In the genomic region with DNA sequence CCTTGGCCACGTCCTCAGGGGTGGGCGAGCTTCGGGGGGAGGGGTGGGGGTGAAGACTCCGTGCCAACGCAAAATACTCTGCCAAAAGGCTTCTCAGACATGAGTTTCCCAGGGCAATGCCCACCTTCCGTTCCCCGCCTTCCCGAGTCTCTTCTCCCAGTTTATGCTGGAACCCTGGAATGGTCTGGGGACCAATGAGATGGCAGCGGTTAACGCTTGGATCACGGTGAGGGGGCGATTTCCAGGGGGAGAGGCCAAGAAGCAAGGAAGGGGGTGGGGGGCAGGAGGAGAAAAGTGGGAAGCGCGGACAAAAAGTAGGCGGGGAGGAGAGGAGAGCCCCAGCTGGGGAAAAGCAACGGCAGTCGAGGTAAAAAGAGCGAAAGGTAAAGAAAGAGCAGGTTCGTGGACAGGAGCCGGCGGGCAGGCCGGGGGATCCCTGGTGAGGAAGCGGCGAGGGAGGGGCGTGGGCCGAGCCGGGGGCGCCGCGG, we compare ENCODE assay signal across 10 cellular contexts. TPM values are rescaled to one million over a fixed set of nuclear protein-coding genes. Genes with fewer than 3 reads are reported as not detected.
DNase-seq lines count a peak whose midpoint lies in the region; FAIRE-seq and TF ChIP-seq lines count a peak whose summit lies in the region.
"Had no signal": no experiment of that assay in that cellular context is flagged by ENCODE, and none has a peak within 500 bp of the region (broad histone marks: within the 10 kb centered on the region; RNA-seq: fewer than 3 reads in every experiment).

No MANE protein-coding gene starts in this region.

- no peak overlapping the region for H3K27ac Mint-ChIP-seq in astrocyte (ENCODE audit: unreplicated experiment)
- H3K27ac Mint-ChIP-seq: dendritic cell treated with granulocyte-macrophage colony-stimulating factor and Interleukin-4, amounts not matched to agents 40 ng/mL and 50 ng/mL, for 4 days had no signal

- intact Hi-C loops in testis (cut with DNase I; ENCODE audit: low total_unique reads), result no loop called here

- peak overlapping the region; percentile 80 for H2AFZ ChIP-seq in astrocyte (ENCODE audit: low read depth, low read length)
- H2AFZ ChIP-seq in keratinocyte (ENCODE audit: control insufficient read depth, low read length), result no peak overlapping the region

- H3K36me3 ChIP-seq in astrocyte (ENCODE audit: insufficient read depth, low read length) (no peaks in the 10 kb centered on the region), keratinocyte (ENCODE audit: control insufficient read depth in 2 of 2, extremely low read depth in 1 of 2, insufficient read depth in 2 of 2, low read length in 2 of 2) (no peaks in the 10 kb centered on the region), testis (ENCODE audit: low read depth, missing control alignments) (no peaks in the 10 kb centered on the region)

- no peak for TF ChIP-seq POLR2A in testis (IDR thresholded peaks at IDR 0.05)

- H3K27me3 ChIP-seq in astrocyte (ENCODE audit: insufficient read depth, low read length) (no peaks in the 10 kb centered on the region), keratinocyte (ENCODE audit: control insufficient read depth, extremely low read depth, insufficient read depth, low read length) (peaks cover 22% of the 10 kb centered on the region), testis (no peaks in the 10 kb centered on the region)

- FAIRE-seq in astrocyte (lab: Jason Lieb, UNC) (no peak), keratinocyte (lab: Jason Lieb, UNC) (no peak)

- H3K4me3 ChIP-seq in astrocyte (ENCODE audit: insufficient read depth, low read depth, low read length) (peak overlapping the region; percentile 73), keratinocyte (ENCODE audit: control insufficient read depth in 2 of 3, extremely low read depth in 1 of 3, insufficient read depth in 2 of 3, low read depth in 1 of 3, low read length in 3 of 3) (peak overlapping the region in 1 of 3 experiments; percentile 28), testis (peak overlapping the region; percentile 65 to 68)

- dilution Hi-C loops in keratinocyte (cut with MboI; ENCODE audit: extremely low pct_ligation_motif_present, low sequenced_read_pairs), result no loop called here

- peaks cover 2% of the 10 kb centered on the region for H3K36me3 Mint-ChIP-seq in astrocyte (ENCODE audit: low read depth, unreplicated experiment)

- H3K9me3 Mint-ChIP-seq in astrocyte (ENCODE audit: unreplicated experiment), result no peaks in the 10 kb centered on the region
- H3K9me3 Mint-ChIP-seq: dendritic cell treated with granulocyte-macrophage colony-stimulating factor and Interleukin-4, amounts not matched to agents 40 ng/mL and 50 ng/mL, for 4 days had no signal

- H3K9ac ChIP-seq in astrocyte (ENCODE audit: low read length) (peak overlapping the region; percentile 86), keratinocyte (ENCODE audit: control insufficient read depth, extremely low read depth, insufficient read depth, low read length) (no peak overlapping the region)

- H3K27me3 Mint-ChIP-seq in astrocyte (ENCODE audit: low read depth, unreplicated experiment), result peaks cover 34% of the 10 kb centered on the region

- DNase-seq in NCI-H146 (lab: John Stamatoyannopoulos, UW), result peak; percentile 38
- DNase-seq in NCI-H146 treated with DMSO at 0.1 percent for 48 hours (lab: John Stamatoyannopoulos, UW; ENCODE audit: unreplicated experiment), result no peak
- DNase-seq in astrocyte (ENCODE audit: low read depth), result no peak
- no peak for DNase-seq in keratinocyte (ENCODE audit: low read depth, low spot score)
- DNase-seq in testis, result no peak
- no peak for DNase-seq in DMS153 treated with DMSO at 0.1 percent for 48 hours (lab: John Stamatoyannopoulos, UW; ENCODE audit: unreplicated experiment)
- no peak for DNase-seq in activated CD4-positive, alpha-beta T cell treated with anti-CD3 and anti-CD28 coated beads for 48 hours
- DNase-seq in midbrain (lab: John Stamatoyannopoulos, UW), result no peak

- peaks cover 8% of the 10 kb centered on the region for H3K4me1 ChIP-seq in astrocyte (ENCODE audit: insufficient read depth, low read length)
- H3K4me1 ChIP-seq in keratinocyte (ENCODE audit: control insufficient read depth, extremely low read depth, insufficient read depth, low read length), result peaks cover 11% of the 10 kb centered on the region
- peaks cover 4% of the 10 kb centered on the region for H3K4me1 ChIP-seq in testis

- H3K9me1 ChIP-seq in keratinocyte (ENCODE audit: control insufficient read depth, extremely low read depth, insufficient read depth, low read length), result no peaks in the 10 kb centered on the region

- H4K20me1 ChIP-seq in astrocyte (ENCODE audit: insufficient read depth, low read length) (peaks cover 6% of the 10 kb centered on the region), keratinocyte (ENCODE audit: control insufficient read depth, extremely low read depth, insufficient read depth, low read length) (no peaks in the 10 kb centered on the region)

- H3K79me2 ChIP-seq in astrocyte (ENCODE audit: insufficient read depth, low read length), result peaks cover 14% of the 10 kb centered on the region
- no peaks in the 10 kb centered on the region for H3K79me2 ChIP-seq in keratinocyte (ENCODE audit: control insufficient read depth, insufficient read depth, low read length)

- peak overlapping the region; percentile 75 for H3K4me3 Mint-ChIP-seq in astrocyte (ENCODE audit: unreplicated experiment)
- H3K4me3 Mint-ChIP-seq: dendritic cell treated with granulocyte-macrophage colony-stimulating factor and Interleukin-4, amounts not matched to agents 40 ng/mL and 50 ng/mL, for 4 days had no signal

- H3K4me2 ChIP-seq in astrocyte (ENCODE audit: low read length) (peak overlapping the region; percentile 88), keratinocyte (ENCODE audit: control insufficient read depth, extremely low read depth, insufficient read depth, low read depth, low read length) (peak overlapping the region; percentile 36)

- H3K9me3 ChIP-seq in astrocyte (ENCODE audit: insufficient read depth, low read depth, low read length), result no peaks in the 10 kb centered on the region
- no peaks in the 10 kb centered on the region for H3K9me3 ChIP-seq in keratinocyte (ENCODE audit: control insufficient read depth, low read depth, low read length)
- no peaks in the 10 kb centered on the region for H3K9me3 ChIP-seq in testis

- H3K4me1 Mint-ChIP-seq in astrocyte (ENCODE audit: low read depth, unreplicated experiment), result peaks cover 9% of the 10 kb centered on the region

- no peak for TF ChIP-seq CTCF in astrocyte (IDR thresholded peaks at IDR 0.05; ENCODE audit: insufficient read depth, low read depth, low read length)
- no peak for TF ChIP-seq CTCF in keratinocyte (optimal IDR thresholded peaks at IDR 0.05 in 1 of 3, IDR thresholded peaks at IDR 0.05 in 1 of 3, conservative IDR thresholded peaks at IDR 0.05 in 1 of 3; ENCODE audit: extremely low read depth in 1 of 3, insufficient read depth in 2 of 3, low read length in 3 of 3)
- TF ChIP-seq CTCF in testis (IDR thresholded peaks at IDR 0.05), result no peak

- WGBS in testis, 2 donors, result 3 to 5% methylated on average over 30 of the region's 30 CpGs

- no peak overlapping the region for H3K27ac ChIP-seq in astrocyte (ENCODE audit: low read depth, low read length)
- no peak overlapping the region for H3K27ac ChIP-seq in keratinocyte (ENCODE audit: control insufficient read depth, insufficient read depth, low read length)
- peak overlapping the region; percentile 41 to 81 for H3K27ac ChIP-seq in testis

RNA-seq across cellular contexts. Expression of a gene that starts 0.6 kb away (rescaled TPM):
- 0.84 and 1.7 TPM in 2 replicates for total RNA-seq in astrocyte
- polyA plus RNA-seq in keratinocyte, result not detected in 3 replicates
- not detected for polyA plus RNA-seq in keratinocyte (2011; ENCODE audit: low read depth)
- 0.03 TPM in 1 of 2 replicates, not detected in the other for polyA plus RNA-seq in keratinocyte (2011; cell fraction: cytosol; rRNA removed)
- 0.05 TPM in 1 of 2 replicates, not detected in the other for polyA plus RNA-seq in keratinocyte (2011; cell fraction: nucleus; rRNA removed)
- not detected in 2 replicates for polyA plus RNA-seq in keratinocyte (2012; ENCODE audit: low replicate concordance)
- polyA minus RNA-seq in keratinocyte, result not detected in 3 replicates
- polyA minus RNA-seq in keratinocyte (2011; cell fraction: cytosol; rRNA and poly(A)+ RNA removed), result not detected
- not detected in 2 replicates for polyA minus RNA-seq in keratinocyte (2011; cell fraction: nucleus; rRNA and poly(A)+ RNA removed)
- 10 to 100 TPM; 12.7 to 16.1 TPM for total RNA-seq in testis
- polyA plus RNA-seq in testis (ENCODE audit: insufficient read depth, low read depth, low replicate concordance), result 28.4 TPM
- total RNA-seq: SK-MEL-5 had no signal

Comparison
In these comparisons a context has a peak if more than half of its experiments do, and no peak if none do; other contexts are left out.
1. H3K27ac ChIP-seq: peak in testis (2 of 2); none in astrocyte (single experiment) and keratinocyte (single experiment).